In the genomic region with DNA sequence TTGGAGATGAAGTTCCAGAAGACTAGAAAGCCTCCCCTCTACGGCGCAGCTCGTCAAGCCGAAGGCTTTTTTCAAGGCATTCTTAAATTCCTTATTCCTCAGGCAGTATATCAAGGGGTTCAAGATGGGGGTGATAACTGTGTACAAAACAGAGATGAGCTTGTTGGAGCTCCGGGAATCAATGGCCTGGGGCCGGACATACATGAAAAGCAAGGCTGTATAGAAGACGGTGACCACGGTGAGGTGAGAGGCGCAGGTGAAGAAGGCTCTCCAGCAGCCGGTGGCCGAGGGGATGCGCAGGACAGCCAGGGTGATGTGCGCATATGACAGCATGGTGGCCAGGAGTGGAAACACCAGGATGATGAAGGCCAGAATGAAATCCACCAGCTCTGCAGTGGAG, we compare ENCODE assay signal across 23 cellular contexts. TPM values are rescaled to one million over a fixed set of nuclear protein-coding genes. Genes with fewer than 3 reads are reported as not detected.
A peak's percentile ranks its signal among the peaks of the same experiment; 100 is the strongest.
DNase-seq lines count a peak whose midpoint lies in the region; ATAC-seq, FAIRE-seq and TF ChIP-seq lines count a peak whose summit lies in the region.
"Had no signal": no experiment of that assay in that cellular context is flagged by ENCODE, and none has a peak within 500 bp of the region (broad histone marks: within the 10 kb centered on the region; RNA-seq: fewer than 3 reads in every experiment).

No MANE protein-coding gene starts in this region.

- TF ChIP-seq CTCF in astrocyte (IDR thresholded peaks at IDR 0.05; ENCODE audit: insufficient read depth, low read depth, low read length), result no peak
- no peak for TF ChIP-seq CTCF in endothelial cell (IDR thresholded peaks at IDR 0.05; ENCODE audit: unreplicated experiment)
- no peak for TF ChIP-seq CTCF in neural progenitor cell (IDR thresholded peaks at IDR 0.05)

- DNase-seq in astrocyte (ENCODE audit: low read depth), result no peak
- no peak for DNase-seq in endothelial cell (ENCODE audit: low spot score)
- DNase-seq in neural progenitor cell (ENCODE audit: low spot score), result no peak
- no peak for DNase-seq in COR-L47 (lab: John Stamatoyannopoulos, UW)
- DNase-seq: 8988T; ACHN; BE2C; C1 segment of cervical spinal cord; Caco-2; Calu3; CD4-positive, alpha-beta memory T cell; CD4-positive, CD25-positive, alpha-beta regulatory T cell; CD8-positive, alpha-beta memory T cell; DMS79 treated with DMSO at 0.1 percent for 48 hours; GF-D8 had no signal

- no peaks in the 10 kb centered on the region for H3F3A ChIP-seq in neural progenitor cell (ENCODE audit: low read depth)

- H3K9me3 Mint-ChIP-seq in astrocyte (ENCODE audit: unreplicated experiment) (peaks cover 5% of the 10 kb centered on the region), endothelial cell (ENCODE audit: unreplicated experiment) (no peaks in the 10 kb centered on the region), neural progenitor cell (no peaks in the 10 kb centered on the region)
- H3K9me3 Mint-ChIP-seq: CD4-positive, alpha-beta memory T cell had no signal

- H4K20me1 ChIP-seq in astrocyte (ENCODE audit: insufficient read depth, low read length) (no peaks in the 10 kb centered on the region), neural progenitor cell (ENCODE audit: low read depth) (no peaks in the 10 kb centered on the region)
- H4K20me1 ChIP-seq: BLaER1 had no signal

- H3K4me1 Mint-ChIP-seq in astrocyte (ENCODE audit: low read depth, unreplicated experiment) (no peaks in the 10 kb centered on the region), endothelial cell (ENCODE audit: unreplicated experiment) (no peaks in the 10 kb centered on the region), neural progenitor cell (no peaks in the 10 kb centered on the region)
- H3K4me1 Mint-ChIP-seq: CD14-positive monocyte; CD4-positive, alpha-beta memory T cell; CD4-positive, CD25-positive, alpha-beta regulatory T cell; CD8-positive, alpha-beta memory T cell had no signal

- H3K4me2 ChIP-seq in astrocyte (ENCODE audit: low read length) (no peak overlapping the region), neural progenitor cell (no peak overlapping the region)
- H3K4me2 ChIP-seq: BLaER1 had no signal

- H3K27ac ChIP-seq in astrocyte (ENCODE audit: low read depth, low read length) (no peak overlapping the region), neural progenitor cell (no peak overlapping the region)
- H3K27ac ChIP-seq: BLaER1 had no signal

- H3K9me3 ChIP-seq in astrocyte (ENCODE audit: insufficient read depth, low read depth, low read length), result no peaks in the 10 kb centered on the region
- H3K9me3 ChIP-seq in neural progenitor cell (ENCODE audit: low read depth), result no peaks in the 10 kb centered on the region
- H3K9me3 ChIP-seq: BE2C, BLaER1, Caco-2 had no signal

- ATAC-seq in HG02678 (IDR thresholded peaks at IDR 0.05; ENCODE audit: unreplicated experiment), result no peak

- H3K9ac ChIP-seq in astrocyte (ENCODE audit: low read length), result no peak overlapping the region
- no peak overlapping the region for H3K9ac ChIP-seq in neural progenitor cell
- H3K9ac ChIP-seq: BLaER1 had no signal

- H3K4me3 Mint-ChIP-seq in astrocyte (ENCODE audit: unreplicated experiment) (no peak overlapping the region), endothelial cell (ENCODE audit: unreplicated experiment) (peak overlapping the region; percentile 17), neural progenitor cell (no peak overlapping the region)
- H3K4me3 Mint-ChIP-seq: CD4-positive, alpha-beta memory T cell; CD4-positive, CD25-positive, alpha-beta regulatory T cell; CD8-positive, alpha-beta memory T cell had no signal

- no peak overlapping the region for H2AFZ ChIP-seq in astrocyte (ENCODE audit: low read depth, low read length)
- H2AFZ ChIP-seq in neural progenitor cell (replicated peaks), result no peak overlapping the region

- H3K27me3 Mint-ChIP-seq in astrocyte (ENCODE audit: low read depth, unreplicated experiment) (peaks cover 40% of the 10 kb centered on the region), endothelial cell (ENCODE audit: unreplicated experiment) (peaks cover 3% of the 10 kb centered on the region), neural progenitor cell (ENCODE audit: insufficient read depth, low read depth) (peaks cover 16% of the 10 kb centered on the region)

- H3K4me1 ChIP-seq in astrocyte (ENCODE audit: insufficient read depth, low read length) (no peaks in the 10 kb centered on the region), neural progenitor cell (no peaks in the 10 kb centered on the region)
- H3K4me1 ChIP-seq: BE2C, BLaER1, Caco-2 had no signal

- H3K36me3 ChIP-seq in astrocyte (ENCODE audit: insufficient read depth, low read length) (no peaks in the 10 kb centered on the region), neural progenitor cell (no peaks in the 10 kb centered on the region)
- H3K36me3 ChIP-seq: BE2C, BLaER1 had no signal

- H3K4me3 ChIP-seq in astrocyte (ENCODE audit: insufficient read depth, low read depth, low read length), result no peak overlapping the region
- H3K4me3 ChIP-seq in neural progenitor cell, result no peak overlapping the region
- H3K4me3 ChIP-seq: BLaER1 had no signal

- no peaks in the 10 kb centered on the region for H3K79me2 ChIP-seq in astrocyte (ENCODE audit: insufficient read depth, low read length)
- H3K79me2 ChIP-seq in neural progenitor cell (ENCODE audit: low read depth), result no peaks in the 10 kb centered on the region

- peak overlapping the region; percentile 44 for H3K27ac Mint-ChIP-seq in astrocyte (ENCODE audit: unreplicated experiment)
- no peak overlapping the region for H3K27ac Mint-ChIP-seq in endothelial cell (ENCODE audit: unreplicated experiment)
- peak overlapping the region; percentile 83 for H3K27ac Mint-ChIP-seq in neural progenitor cell
- H3K27ac Mint-ChIP-seq: CD14-positive monocyte; CD4-positive, CD25-positive, alpha-beta regulatory T cell; CD8-positive, alpha-beta memory T cell had no signal

- H3K27me3 ChIP-seq in astrocyte (ENCODE audit: insufficient read depth, low read length) (peaks cover 10% of the 10 kb centered on the region), neural progenitor cell (peaks cover 64% of the 10 kb centered on the region)
- H3K27me3 ChIP-seq: BLaER1 had no signal

- FAIRE-seq in astrocyte (lab: Jason Lieb, UNC), result no peak
- FAIRE-seq: A204.1, D721Med, G401.6, GM19239 had no signal

- no peaks in the 10 kb centered on the region for H3K36me3 Mint-ChIP-seq in astrocyte (ENCODE audit: low read depth, unreplicated experiment)
- no peaks in the 10 kb centered on the region for H3K36me3 Mint-ChIP-seq in endothelial cell (ENCODE audit: low read depth, unreplicated experiment)
- H3K36me3 Mint-ChIP-seq in neural progenitor cell, result no peaks in the 10 kb centered on the region
- H3K36me3 Mint-ChIP-seq: CD14-positive monocyte; CD4-positive, alpha-beta memory T cell; CD4-positive, CD25-positive, alpha-beta regulatory T cell; CD8-positive, alpha-beta memory T cell had no signal

RNA-seq across cellular contexts. Expression of gene OR6B3, which starts 8.2 kb away (rescaled TPM):
- total RNA-seq in astrocyte (not detected in 2 replicates), endothelial cell (ENCODE audit: unreplicated experiment) (not detected), neural progenitor cell (ENCODE audit: low replicate concordance) (not detected in 2 replicates)
- total RNA-seq: A673; Caco-2; Calu3; CD4-positive, alpha-beta memory T cell; CD4-positive, CD25-positive, alpha-beta regulatory T cell; CD8-positive, alpha-beta memory T cell had no signal

RNA-seq across cellular contexts. Expression of gene OR6B2, which starts 14.9 kb away (rescaled TPM):
- total RNA-seq in astrocyte (not detected in 2 replicates), endothelial cell (ENCODE audit: unreplicated experiment) (0.23 TPM), neural progenitor cell (ENCODE audit: low replicate concordance) (not detected in 2 replicates)
- total RNA-seq: A673; Caco-2; Calu3; CD4-positive, alpha-beta memory T cell; CD4-positive, CD25-positive, alpha-beta regulatory T cell; CD8-positive, alpha-beta memory T cell had no signal

RNA-seq across cellular contexts. Expression of gene NDUFA10, which starts 20.0 kb away (rescaled TPM):
- total RNA-seq in astrocyte (111 and 117 TPM in 2 replicates), endothelial cell (ENCODE audit: unreplicated experiment) (131 TPM), neural progenitor cell (ENCODE audit: low replicate concordance) (64.1 and 86.4 TPM in 2 replicates)
